Comparison of ENCODE assay signal across 9 cellular contexts in the genomic region with DNA sequence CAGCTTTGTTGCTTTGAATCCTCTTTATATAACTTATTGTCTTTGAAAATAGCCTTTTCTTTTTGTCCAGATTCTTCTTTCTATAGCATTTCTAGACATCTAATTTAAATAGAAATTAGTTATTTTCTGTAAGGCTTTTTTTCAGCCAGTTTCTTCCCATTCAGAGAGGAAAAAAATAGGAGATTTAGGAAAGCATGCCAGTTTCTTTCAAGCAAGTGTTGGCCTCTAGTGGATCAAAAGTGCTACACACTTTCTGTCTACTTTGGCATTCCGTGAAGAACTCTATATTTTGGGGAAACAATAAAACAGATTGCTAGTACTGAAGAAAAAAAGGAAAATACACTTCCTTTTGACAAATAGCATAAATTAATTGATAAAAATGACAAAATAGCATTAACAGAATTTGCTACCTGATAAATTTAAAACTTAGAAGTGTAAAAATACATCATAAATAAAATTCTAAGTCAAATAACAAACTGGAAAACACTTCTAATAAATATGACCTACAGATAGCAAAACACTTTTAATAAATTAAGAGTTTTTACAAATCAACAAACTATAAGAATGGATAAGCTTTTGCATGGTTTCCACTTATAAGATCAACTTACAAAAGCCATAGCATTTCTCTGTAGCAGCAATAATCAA. TPM values are rescaled to one million over a fixed set of nuclear protein-coding genes. Genes with fewer than 3 reads are reported as not detected.
DNase-seq lines count a peak whose midpoint lies in the region; ATAC-seq and TF ChIP-seq lines count a peak whose summit lies in the region.
"Had no signal": no experiment of that assay in that cellular context is flagged by ENCODE, and none has a peak within 500 bp of the region (broad histone marks: within the 10 kb centered on the region; RNA-seq: fewer than 3 reads in every experiment).

No MANE protein-coding gene starts in this region.

- intact Hi-C loops in activated naive CD4-positive, alpha-beta T cell treated with anti-CD3 and anti-CD28 coated beads for 36 hours (cut with micrococcal nuclease): loop anchor here (1.0 kb wide), 2 partner anchors 224 to 304 kb away; no protein-coding TSS in a partner anchor

- no peak overlapping the region for H3K27ac Mint-ChIP-seq in activated naive CD4-positive, alpha-beta T cell treated with anti-CD3 and anti-CD28 coated beads for 36 hours
- H3K27ac Mint-ChIP-seq: T-helper 1 cell treated with Interleukin-12 subunit alpha and Interleukin-12 subunit beta and Interleukin-4 antibody, amounts not matched to agents 30 μg/mL and 1 μg/mL, for 36 hours had no signal

- H3K4me3 ChIP-seq in astrocyte of the cerebellum (ENCODE audit: low read depth, low read length) (no peak overlapping the region), lung (no peak overlapping the region)

- in situ Hi-C loops in astrocyte of the cerebellum (cut with HindIII; ENCODE audit: low sequenced_read_pairs): loop anchor here (25.0 kb wide), 1 partner anchor 298 kb away; the partner anchor contains the start of gene KMO

- no peak overlapping the region for H3K27ac ChIP-seq in lung (ENCODE audit: low read depth in 1 of 2, low read length in 1 of 2)

- ATAC-seq in lung (ENCODE audit: insufficient read depth, low FRiP score) (no peak), HG03159 (IDR thresholded peaks at IDR 0.05; ENCODE audit: unreplicated experiment) (no peak)

- H3K27me3 ChIP-seq in lung (ENCODE audit: control insufficient read depth, insufficient read depth): no peaks in the 10 kb centered on the region

- no peaks in the 10 kb centered on the region for H3K36me3 ChIP-seq in lung (ENCODE audit: control insufficient read depth in 2 of 2, insufficient read depth in 2 of 2, low read length in 2 of 2)

- no peaks in the 10 kb centered on the region for H3K27me3 Mint-ChIP-seq in activated naive CD4-positive, alpha-beta T cell treated with anti-CD3 and anti-CD28 coated beads for 36 hours (ENCODE audit: low read depth)

- CTCF ChIA-PET in activated naive CD4-positive, alpha-beta T cell treated with anti-CD3 and anti-CD28 coated beads for 36 hours (lab: Charles Lee): interaction anchor here (0.7 to 2.7 kb wide), 5 partner anchors 8 to 224 kb away, joined by 3 to 17 read pairs (median 3); no protein-coding TSS in a partner anchor

- H3K4me3 Mint-ChIP-seq in activated naive CD4-positive, alpha-beta T cell treated with anti-CD3 and anti-CD28 coated beads for 36 hours: no peak overlapping the region
- H3K4me3 Mint-ChIP-seq: T-helper 1 cell treated with Interleukin-12 subunit alpha and Interleukin-12 subunit beta and Interleukin-4 antibody, amounts not matched to agents 30 μg/mL and 1 μg/mL, for 36 hours had no signal

- TF ChIP-seq CTCF in astrocyte of the cerebellum (IDR thresholded peaks at IDR 0.05; ENCODE audit: low read depth, low read length, missing control alignments) (peak; percentile 77), lung (IDR thresholded peaks at IDR 0.05; ENCODE audit: control extremely low read depth, extremely low read depth) (peak; percentile 7)

- peaks cover 11% of the 10 kb centered on the region for H3K4me1 Mint-ChIP-seq in activated naive CD4-positive, alpha-beta T cell treated with anti-CD3 and anti-CD28 coated beads for 36 hours (ENCODE audit: low read depth)

- DNase-seq in GF-D8 (lab: John Stamatoyannopoulos, UW) (peak; percentile 3), MV-4-11 (lab: John Stamatoyannopoulos, UW) (peak; percentile 61), astrocyte of the cerebellum (ENCODE audit: low read depth) (peak; percentile 51), lung (ENCODE audit: low spot score) (no peak), foreskin melanocyte (no peak), hypothalamus (lab: John Stamatoyannopoulos, UW) (no peak)
- DNase-seq in activated naive CD4-positive, alpha-beta T cell treated with anti-CD3 and anti-CD28 coated beads for 36 hours: no peak

- no peaks in the 10 kb centered on the region for H3K9me3 ChIP-seq in lung (ENCODE audit: control insufficient read depth in 2 of 2, insufficient read depth in 1 of 2, low read length in 1 of 2)

- H3K36me3 Mint-ChIP-seq in activated naive CD4-positive, alpha-beta T cell treated with anti-CD3 and anti-CD28 coated beads for 36 hours (ENCODE audit: low read depth): no peaks in the 10 kb centered on the region

- H3K4me1 ChIP-seq in lung (ENCODE audit: control insufficient read depth in 2 of 2, insufficient read depth in 2 of 2, low read length in 2 of 2): no peaks in the 10 kb centered on the region

- no peaks in the 10 kb centered on the region for H3K9me3 Mint-ChIP-seq in activated naive CD4-positive, alpha-beta T cell treated with anti-CD3 and anti-CD28 coated beads for 36 hours
- H3K9me3 Mint-ChIP-seq: T-helper 1 cell treated with Interleukin-12 subunit alpha and Interleukin-12 subunit beta and Interleukin-4 antibody, amounts not matched to agents 30 μg/mL and 1 μg/mL, for 36 hours had no signal

- 0 to 3% methylated on average over 1 of the region's 1 CpG for WGBS in lung, 2 donors

RNA-seq across cellular contexts. Expression of gene EXO1, which starts 13.1 kb away (rescaled TPM):
- total RNA-seq in lung: 1 to 10 TPM; 1.3 to 2.5 TPM
- polyA plus RNA-seq in lung: under 1 TPM; 0.44 to 0.55 TPM
- 10 to 100 TPM; 55.3 to 59.6 TPM for total RNA-seq in activated naive CD4-positive, alpha-beta T cell treated with anti-CD3 and anti-CD28 coated beads for 36 hours

Comparison
In these comparisons a context has a peak if more than half of its experiments do, and no peak if none do; other contexts are left out.
1. DNase-seq: peak in GF-D8 (single experiment), MV-4-11 (single experiment) and astrocyte of the cerebellum (single experiment); none in lung (single experiment), foreskin melanocyte (single experiment), activated naive CD4-positive, alpha-beta T cell treated with anti-CD3 and anti-CD28 coated beads for 36 hours (single experiment) and hypothalamus (0 of 51).
2. RNA of gene EXO1, which starts 13.1 kb away (total RNA-seq): 55.3 to 59.6 TPM in activated naive CD4-positive, alpha-beta T cell treated with anti-CD3 and anti-CD28 coated beads for 36 hours; 1.3 to 2.5 TPM in lung; every median in the first group is over 10 times any median in the second.